ENCODE assay signal across 7 cellular contexts in genomic region chr12:49059385-49060232, GRCh38. TPM values are rescaled to one million over a fixed set of nuclear protein-coding genes. Genes with fewer than 3 reads are reported as not detected.
DNase-seq lines count a peak whose midpoint lies in the region; TF ChIP-seq lines count a peak whose summit lies in the region.

No MANE protein-coding gene starts in this region.

- H3K4me1 ChIP-seq in HEK293 (ENCODE audit: control insufficient read depth, insufficient read depth, low read length), result peaks cover 11% of the 10 kb centered on the region
- H3K4me1 ChIP-seq in breast epithelium, result peaks cover 10 to 32% of the 10 kb centered on the region in 2 donors
- peaks cover 17 to 61% (median 56%) of the 10 kb centered on the region in 5 donors for H3K4me1 ChIP-seq in subcutaneous abdominal adipose tissue (ENCODE audit: control insufficient read depth in 5 of 5, insufficient read depth in 5 of 5, low read length in 5 of 5)

- POLR2A ChIA-PET in HEK293 (lab: Yijun Ruan, JAX), result interaction anchor here (1.1 to 3.6 kb wide), 6 partner anchors 10 to 128 kb away, joined by 3 to 26 read pairs (median 5); partner anchors contain the start of genes RHEBL1 and TUBA1B

- peak overlapping the region; percentile 82 to 99 (median 98) for H3K9ac ChIP-seq in subcutaneous abdominal adipose tissue (ENCODE audit: low read length in 5 of 5)

- TF ChIP-seq POLR2A in breast epithelium (IDR thresholded peaks at IDR 0.05), result no peak

- intact Hi-C loops in breast epithelium (cut with DNase I; ENCODE audit: low total_unique reads), result no loop called here

- TF ChIP-seq CTCF in GM12864 (IDR thresholded peaks at IDR 0.05; ENCODE audit: low read depth, low read length, missing control alignments) (no peak), HEK293 (tag by site-specific recombination; IDR thresholded peaks at IDR 0.05) (no peak), breast epithelium (IDR thresholded peaks at IDR 0.05) (no peak)

- H3K4me3 ChIP-seq in GM12864 (ENCODE audit: low read depth, low read length) (peak overlapping the region; percentile 84), HEK293 (ENCODE audit: low read depth, low read length) (peak overlapping the region; percentile 95), breast epithelium (peak overlapping the region; percentile 92 to 96 (median 94)), subcutaneous abdominal adipose tissue (ENCODE audit: low read depth in 1 of 5, low read length in 5 of 5) (peak overlapping the region; percentile 85 to 92 (median 89))

- H3K36me3 ChIP-seq in HEK293 (ENCODE audit: control insufficient read depth in 2 of 2, insufficient read depth in 1 of 2, low read length in 2 of 2) (peaks cover 4 to 13% of the 10 kb centered on the region in 2 experiments; a peak in 1 of 3 replicates), breast epithelium (no peaks in the 10 kb centered on the region), subcutaneous abdominal adipose tissue (ENCODE audit: control insufficient read depth in 5 of 5, insufficient read depth in 5 of 5, low read length in 5 of 5) (peaks cover 0 to 7% (median 5%) of the 10 kb centered on the region in 5 donors)

- H3K27ac ChIP-seq in HEK293 (ENCODE audit: extremely low read depth, low read depth, low read length) (peak overlapping the region; percentile 93), breast epithelium (peak overlapping the region; percentile 88 to 97), subcutaneous abdominal adipose tissue (ENCODE audit: low read depth, low read length) (peak overlapping the region; percentile 92)

- H3K27me3 ChIP-seq in breast epithelium (no peaks in the 10 kb centered on the region), subcutaneous abdominal adipose tissue (ENCODE audit: control insufficient read depth in 5 of 5, insufficient read depth in 4 of 5, low read length in 5 of 5) (no peaks in the 10 kb centered on the region)

- H3K9me3 ChIP-seq in HEK293 (ENCODE audit: control insufficient read depth, insufficient read depth, low read depth, low read length) (no peaks in the 10 kb centered on the region), breast epithelium (no peaks in the 10 kb centered on the region), subcutaneous abdominal adipose tissue (ENCODE audit: control insufficient read depth in 5 of 5, low read length in 5 of 5) (no peaks in the 10 kb centered on the region)

- DNase-seq in GM12864 (ENCODE audit: low read depth) (no peak), NCI-H774 (lab: John Stamatoyannopoulos, UW) (peak; percentile 41), breast epithelium (ENCODE audit: low spot score in 2 of 2) (no peak), left kidney (ENCODE audit: low read depth, low spot score) (peak; percentile 75), putamen (ENCODE audit: low spot score) (no peak)

- CTCF ChIA-PET in HEK293 (lab: Yijun Ruan, JAX), result interaction anchor here (0.7 to 2.4 kb wide), 7 partner anchors 8 to 71 kb away, joined by 3 to 14 read pairs (median 4); no protein-coding TSS in a partner anchor

TF ChIP-seq in HEK293, 187 proteins besides CTCF, POLR2A, EP300 and RAD21:
- TF ChIP-seq ZNF585B (tag by site-specific recombination; IDR thresholded peaks at IDR 0.05) (no peak), PATZ1 (tag by site-specific recombination; IDR thresholded peaks at IDR 0.05) (peak; percentile 72), SCRT2 (tag by site-specific recombination; IDR thresholded peaks at IDR 0.05) (no peak), ZBTB10 (tag by site-specific recombination; IDR thresholded peaks at IDR 0.05) (0 out of 2 replicates have a peak, but pooled peaks have one; percentile 52), SCRT1 (tag by site-specific recombination; IDR thresholded peaks at IDR 0.05; ENCODE audit: borderline replicate concordance) (no peak), ZBTB8A (tag by site-specific recombination; IDR thresholded peaks at IDR 0.05) (0 out of 2 replicates have a peak, but pooled peaks have one; percentile 16), ZBTB20 (tag by site-specific recombination; IDR thresholded peaks at IDR 0.05) (peak; percentile 47; the same call in 1 of the 2 replicates), ZNF561 (tag by site-specific recombination; IDR thresholded peaks at IDR 0.05; ENCODE audit: borderline replicate concordance) (no peak), ZNF501 (tag by site-specific recombination; IDR thresholded peaks at IDR 0.05) (0 out of 2 replicates have a peak, but pooled peaks have one; percentile 26), ZNF341 (tag by site-specific recombination; IDR thresholded peaks at IDR 0.05; ENCODE audit: low read depth) (no peak), GLIS2 (tag by site-specific recombination; IDR thresholded peaks at IDR 0.05) (peak; percentile 58), ZNF335 (tag by site-specific recombination; conservative IDR thresholded peaks at IDR 0.05) (peak; percentile 89), ZNF19 (tag by site-specific recombination; IDR thresholded peaks at IDR 0.05; ENCODE audit: low read depth) (no peak), ZNF837 (tag by site-specific recombination; IDR thresholded peaks at IDR 0.05) (no peak), ZBTB17 (tag by site-specific recombination; IDR thresholded peaks at IDR 0.05) (peak; percentile 60; the same call in 1 of the 2 replicates), TCF7L2 (IDR thresholded peaks at IDR 0.05; ENCODE audit: borderline replicate concordance, low read depth, low read length) (peak; percentile 65; the same call in 1 of the 2 replicates), ZEB2 (tag by site-specific recombination; IDR thresholded peaks at IDR 0.05) (peak; percentile 13; the same call in 1 of the 2 replicates)

RNA-seq across cellular contexts. Expression of gene KMT2D, which starts 1.0 kb away (rescaled TPM):
- total RNA-seq in breast epithelium, result 10 to 100 TPM; 35.4 to 51.4 (median 45.9) TPM

RNA-seq across cellular contexts. Expression of gene RHEBL1, which starts 10.2 kb away (rescaled TPM):
- total RNA-seq in breast epithelium, result 1 to 10 TPM in 1 of 3 donors, under 1 TPM in 1, not detected in 1; 0.59 to 1.3 TPM

RNA-seq across cellular contexts. Expression of gene DHH, which starts 35.0 kb away (rescaled TPM):
- total RNA-seq in breast epithelium, result 1 to 10 TPM in 2 of 3 donors, under 1 TPM in 1; 0.29 to 1.6 (median 1.4) TPM

RNA-seq across cellular contexts. Expression of gene PRKAG1, which starts 41.0 kb away (rescaled TPM):
- total RNA-seq in breast epithelium, result 10 to 100 TPM; 50.5 to 84.3 (median 54.0) TPM

RNA-seq across cellular contexts. Expression of gene LMBR1L, which starts 51.0 kb away (rescaled TPM):
- total RNA-seq in breast epithelium, result 10 to 100 TPM; 37.6 to 73.0 (median 58.3) TPM

Comparison
In these comparisons a context has a peak if more than half of its experiments do, and no peak if none do; other contexts are left out.
1. DNase-seq: peak in NCI-H774 (single experiment) and left kidney (single experiment); none in GM12864 (single experiment), breast epithelium (0 of 2) and putamen (single experiment).
2. Peak in every context shown above with its lines, with median percentiles within 50 percentile points of each other: H3K4me3 ChIP-seq and H3K27ac ChIP-seq.